Comparison of ENCODE assay signal across 17 cellular contexts in genomic region chr5:93058309-93058708, GRCh38.
DNase-seq lines count a peak whose midpoint lies in the region; ATAC-seq and TF ChIP-seq lines count a peak whose summit lies in the region.
"Had no signal": no experiment of that assay in that cellular context is flagged by ENCODE, and none has a peak within 500 bp of the region (broad histone marks: within the 10 kb centered on the region; RNA-seq: fewer than 3 reads in every experiment).

No MANE protein-coding gene starts in this region.

- peak overlapping the region; percentile 45 for H3K27ac ChIP-seq in PC-3 (ENCODE audit: low read length)
- H3K27ac ChIP-seq: tibial artery had no signal

- no peaks in the 10 kb centered on the region for H3K9me2 ChIP-seq in PC-3 (replicated peaks; ENCODE audit: low read length)

- H3K4me2 ChIP-seq in PC-3 (ENCODE audit: low read length) = peak overlapping the region; percentile 12; the same call in 1 of the 2 replicates

- no peaks in the 10 kb centered on the region for H3K79me2 ChIP-seq in PC-3 (ENCODE audit: low read length)

- TF ChIP-seq CTCF in PC-3 (conservative IDR thresholded peaks at IDR 0.05; ENCODE audit: low read depth, low read length) (no peak), nephron progenitor cell (IDR thresholded peaks at IDR 0.05) (no peak), Calu3 (IDR thresholded peaks at IDR 0.05; ENCODE audit: unreplicated experiment) (no peak)

- H3K4me1 Mint-ChIP-seq in nephron progenitor cell (peaks cover 15% of the 10 kb centered on the region), Calu3 (ENCODE audit: low read depth, unreplicated experiment) (peaks cover 25% of the 10 kb centered on the region)
- H3K4me1 Mint-ChIP-seq: natural killer cell; stimulated activated effector memory CD8-positive, alpha-beta T cell treated with anti-CD3 and anti-CD28 coated beads, Interleukin-12 subunit alpha, Interleukin-12 subunit beta, amount 100 ng/mL, for 72 hours; T-helper 17 cell had no signal

- H3F3A ChIP-seq in PC-3 (ENCODE audit: low read length, unreplicated experiment) = no peaks in the 10 kb centered on the region

- H2AFZ ChIP-seq in PC-3 (ENCODE audit: low read length) = no peak overlapping the region

- no peaks in the 10 kb centered on the region for H3K36me3 ChIP-seq in PC-3 (ENCODE audit: low read depth, low read length)
- H3K36me3 ChIP-seq: tibial artery had no signal

- H3K4me3 ChIP-seq in PC-3 (ENCODE audit: low read length) (no peak overlapping the region), skeletal muscle cell (ENCODE audit: low read depth, low read length) (no peak overlapping the region)
- H3K4me3 ChIP-seq: tibial artery had no signal

- CTCF ChIA-PET in PC-3 (lab: Charles Lee) = no interaction called here
- CTCF ChIA-PET in Calu3 (lab: Charles Lee) = interaction anchor here (0.7 kb wide), 1 partner anchor 1074 kb away, joined by 3 read pairs; no protein-coding TSS in a partner anchor

- H3K27me3 Mint-ChIP-seq in nephron progenitor cell (ENCODE audit: low read depth, poor library complexity) (peaks cover 4% of the 10 kb centered on the region), Calu3 (ENCODE audit: unreplicated experiment) (no peaks in the 10 kb centered on the region)
- H3K27me3 Mint-ChIP-seq: T-helper 17 cell had no signal

- H3K36me3 Mint-ChIP-seq in nephron progenitor cell (ENCODE audit: low read depth) (peaks cover 18% of the 10 kb centered on the region), Calu3 (ENCODE audit: insufficient read depth, unreplicated experiment) (no peaks in the 10 kb centered on the region)
- H3K36me3 Mint-ChIP-seq: CD14-positive monocyte; natural killer cell; stimulated activated effector memory CD8-positive, alpha-beta T cell treated with anti-CD3 and anti-CD28 coated beads, Interleukin-12 subunit alpha, Interleukin-12 subunit beta, amount 100 ng/mL, for 72 hours had no signal

- no peaks in the 10 kb centered on the region for H3K27me3 ChIP-seq in PC-3 (ENCODE audit: low read length)
- H3K27me3 ChIP-seq: tibial artery had no signal

- POLR2A ChIA-PET in PC-3 (lab: Charles Lee; ENCODE audit: unreplicated experiment) = interaction anchor here (0.6 kb wide), 1 partner anchor 93 kb away, joined by 4 read pairs; no protein-coding TSS in a partner anchor

- H3K4me3 Mint-ChIP-seq in nephron progenitor cell (no peak overlapping the region), Calu3 (ENCODE audit: low read depth, unreplicated experiment) (no peak overlapping the region)
- H3K4me3 Mint-ChIP-seq: CD14-positive monocyte; natural killer cell; stimulated activated effector memory CD8-positive, alpha-beta T cell treated with anti-CD3 and anti-CD28 coated beads, Interleukin-12 subunit alpha, Interleukin-12 subunit beta, amount 100 ng/mL, for 72 hours; T-helper 17 cell had no signal

- H3K27ac Mint-ChIP-seq in nephron progenitor cell (no peak overlapping the region), Calu3 (ENCODE audit: unreplicated experiment) (no peak overlapping the region)
- H3K27ac Mint-ChIP-seq: CD14-positive monocyte; natural killer cell; stimulated activated effector memory CD8-positive, alpha-beta T cell treated with anti-CD3 and anti-CD28 coated beads, Interleukin-12 subunit alpha, Interleukin-12 subunit beta, amount 100 ng/mL, for 72 hours; T-helper 17 cell had no signal

- ATAC-seq in PC-3 = peak; percentile 70
- ATAC-seq: natural killer cell; stimulated activated effector memory CD8-positive, alpha-beta T cell treated with anti-CD3 and anti-CD28 coated beads, Interleukin-12 subunit alpha, Interleukin-12 subunit beta, amount 100 ng/mL, for 72 hours; T-helper 17 cell had no signal

- H3K9me3 ChIP-seq in PC-3 (ENCODE audit: low read length) = no peaks in the 10 kb centered on the region
- H3K9me3 ChIP-seq: tibial artery had no signal

- DNase-seq in ELR (ENCODE audit: low read depth) = peak; percentile 57
- DNase-seq in PC-3 = peak; percentile 81
- peak; percentile 94 for DNase-seq in fibroblast of gingiva (ENCODE audit: low read depth)
- peak; percentile 78 for DNase-seq in skeletal muscle cell (ENCODE audit: low read depth)
- DNase-seq in nephron progenitor cell = no peak
- DNase-seq in D341Med (ENCODE audit: low spot score) = no peak
- DNase-seq in Calu3 = no peak
- no peak for DNase-seq in LoVo (ENCODE audit: low spot score)
- DNase-seq: activated CD4-positive, CD25-positive, alpha-beta regulatory T cell; natural killer cell; NCI-H1930; NCI-H510A treated with DMSO at 0.1 percent for 48 hours; SIG-M5; T-helper 17 cell; tibial artery had no signal

- peaks cover 45% of the 10 kb centered on the region for H3K4me1 ChIP-seq in PC-3 (ENCODE audit: insufficient read depth, low read length)
- H3K4me1 ChIP-seq: tibial artery had no signal

- intact Hi-C loops in PC-3 (cut with micrococcal nuclease) = loop anchor here (5.0 kb wide), 2 partner anchors 111 to 134 kb away; no protein-coding TSS in a partner anchor
- intact Hi-C loops in Calu3 (cut with micrococcal nuclease; ENCODE audit: unreplicated experiment) = no loop called here

- H4K20me1 ChIP-seq in PC-3 (ENCODE audit: low read length) = no peaks in the 10 kb centered on the region

- H3K9ac ChIP-seq in PC-3 (ENCODE audit: low read length) = no peak overlapping the region

- peaks cover 15% of the 10 kb centered on the region for H3K9me3 Mint-ChIP-seq in nephron progenitor cell
- H3K9me3 Mint-ChIP-seq in Calu3 (ENCODE audit: low read depth, unreplicated experiment) = peaks cover 2% of the 10 kb centered on the region

- no TSS peak for BruUV-seq in PC-3 (replicated peaks; lab: Mats Ljungman, UMichigan)
- BruUV-seq in Calu3 (replicated peaks; lab: Mats Ljungman, UMichigan) = no TSS peak

Comparison
In these comparisons a context has a peak if more than half of its experiments do, and no peak if none do; other contexts are left out.
1. DNase-seq: peak in ELR (single experiment), PC-3 (single experiment), fibroblast of gingiva (single experiment) and skeletal muscle cell (single experiment); none in nephron progenitor cell (single experiment), D341Med (single experiment), Calu3 (single experiment) and LoVo (single experiment).